Comparison of ENCODE assay signal across 16 cellular contexts in the genomic region with DNA sequence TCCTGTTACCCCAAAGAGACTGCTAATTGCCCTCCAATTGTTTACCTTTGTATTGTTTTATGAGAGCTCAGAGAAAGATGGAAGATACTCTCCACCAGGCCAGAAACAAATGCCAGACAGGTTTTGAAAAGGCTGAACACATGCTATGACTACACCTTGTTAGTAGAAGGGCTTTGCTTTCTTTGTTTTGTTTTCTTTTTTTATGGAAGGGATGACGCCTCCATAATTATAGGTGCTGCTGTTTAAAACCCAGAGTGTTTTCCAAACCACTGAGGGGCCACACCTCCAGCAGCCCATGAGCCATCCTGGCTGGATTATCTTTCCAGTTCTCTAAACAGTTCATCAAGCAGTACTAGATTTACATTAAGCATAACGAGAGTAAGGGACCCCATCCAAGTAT. TPM values are rescaled to one million over a fixed set of nuclear protein-coding genes. Genes with fewer than 3 reads are reported as not detected.
DNase-seq lines count a peak whose midpoint lies in the region; ATAC-seq, FAIRE-seq and TF ChIP-seq lines count a peak whose summit lies in the region.
"Had no signal": no experiment of that assay in that cellular context is flagged by ENCODE, and none has a peak within 500 bp of the region (broad histone marks: within the 10 kb centered on the region; RNA-seq: fewer than 3 reads in every experiment).

No MANE protein-coding gene starts in this region.

- no peak overlapping the region for H3K9ac ChIP-seq in HepG2 (ENCODE audit: insufficient read depth, low read depth, low read length)

- TF ChIP-seq POLR2A in HepG2 (IDR thresholded peaks at IDR 0.05; ENCODE audit: insufficient read depth in 1 of 2, low read depth in 2 of 2, low read length in 2 of 2) = no peak

- no peaks in the 10 kb centered on the region for H3K27me3 ChIP-seq in HepG2 (ENCODE audit: control insufficient read depth in 1 of 2, insufficient read depth in 2 of 2, low read length in 2 of 2)
- H3K27me3 ChIP-seq: BE2C, SJCRH30 had no signal

- H3K9me3 Mint-ChIP-seq in activated naive CD8-positive, alpha-beta T cell (ENCODE audit: low read depth) = no peaks in the 10 kb centered on the region
- H3K9me3 Mint-ChIP-seq in activated naive CD8-positive, alpha-beta T cell treated with anti-CD3 and anti-CD28 coated beads for 36 hours = no peaks in the 10 kb centered on the region
- peaks cover 13% of the 10 kb centered on the region for H3K9me3 Mint-ChIP-seq in mesothelial cell of epicardium
- no peaks in the 10 kb centered on the region for H3K9me3 Mint-ChIP-seq in endothelial cell (ENCODE audit: unreplicated experiment)
- H3K9me3 Mint-ChIP-seq: T-cell had no signal

- 84% methylated on average over 2 of the region's 2 CpGs for WGBS in HepG2 (ENCODE audit: low lambda C conversion rate)

- H3K4me2 ChIP-seq in HepG2 (ENCODE audit: low read depth, low read length) = no peak overlapping the region

- H3K4me1 ChIP-seq in HepG2 (ENCODE audit: insufficient read depth, low read length) = peaks cover 20% of the 10 kb centered on the region
- H3K4me1 ChIP-seq: SJCRH30 had no signal

- no peak overlapping the region for H3K4me3 ChIP-seq in HepG2 (replicated peaks in 1 of 3; ENCODE audit: insufficient read depth in 1 of 3, low read depth in 2 of 3, low read length in 3 of 3)
- H3K4me3 ChIP-seq: SJCRH30 had no signal

- no peaks in the 10 kb centered on the region for H3K27me3 Mint-ChIP-seq in activated naive CD8-positive, alpha-beta T cell
- no peaks in the 10 kb centered on the region for H3K27me3 Mint-ChIP-seq in activated naive CD8-positive, alpha-beta T cell treated with anti-CD3 and anti-CD28 coated beads for 36 hours
- no peaks in the 10 kb centered on the region for H3K27me3 Mint-ChIP-seq in mesothelial cell of epicardium (ENCODE audit: low read depth)
- peaks cover 7% of the 10 kb centered on the region for H3K27me3 Mint-ChIP-seq in endothelial cell (ENCODE audit: unreplicated experiment)
- H3K27me3 Mint-ChIP-seq: T-cell had no signal

- no peaks in the 10 kb centered on the region for H4K20me1 ChIP-seq in HepG2 (ENCODE audit: insufficient read depth, low read length)

- no TSS peak for BruUV-seq in HepG2 (replicated peaks; lab: Mats Ljungman, UMichigan)

- H3K79me2 ChIP-seq in HepG2 (ENCODE audit: insufficient read depth, low read length) = peaks cover 5% of the 10 kb centered on the region

- ATAC-seq in HepG2 (no peak), HG02623 (IDR thresholded peaks at IDR 0.05; ENCODE audit: unreplicated experiment) (no peak)
- ATAC-seq: Panc1, T-cell had no signal

- TF ChIP-seq EP300 in HepG2 (IDR thresholded peaks at IDR 0.05; ENCODE audit: low read depth in 2 of 2, low read length in 2 of 2) = no peak
- TF ChIP-seq EP300 in HepG2 (CRISPR knock-in tag; IDR thresholded peaks at IDR 0.05; ENCODE audit: borderline replicate concordance) = no peak

- H3K27ac ChIP-seq in HepG2 (ENCODE audit: extremely low read length, insufficient read depth, low read length) = no peak overlapping the region
- H3K27ac ChIP-seq: SJCRH30 had no signal

- in situ Hi-C loops in HepG2 (cut with HindIII; ENCODE audit: extremely low pct_ligation_motif_present, low pct_unique_long_range_greater_than_20kb) = loop anchor here (10.0 kb wide), 1 partner anchor 534 kb away; no protein-coding TSS in a partner anchor

- H3K4me1 Mint-ChIP-seq in activated naive CD8-positive, alpha-beta T cell (ENCODE audit: low read depth) = peaks cover 45% of the 10 kb centered on the region
- peaks cover 60% of the 10 kb centered on the region for H3K4me1 Mint-ChIP-seq in activated naive CD8-positive, alpha-beta T cell treated with anti-CD3 and anti-CD28 coated beads for 36 hours
- H3K4me1 Mint-ChIP-seq in mesothelial cell of epicardium = peaks cover 41% of the 10 kb centered on the region
- H3K4me1 Mint-ChIP-seq in endothelial cell (ENCODE audit: unreplicated experiment) = peaks cover 16% of the 10 kb centered on the region

- H3K27ac Mint-ChIP-seq in activated naive CD8-positive, alpha-beta T cell = peak overlapping the region; percentile 54
- no peak overlapping the region for H3K27ac Mint-ChIP-seq in activated naive CD8-positive, alpha-beta T cell treated with anti-CD3 and anti-CD28 coated beads for 36 hours
- H3K27ac Mint-ChIP-seq in mesothelial cell of epicardium (peak overlapping the region; percentile 7), endothelial cell (ENCODE audit: unreplicated experiment) (no peak overlapping the region)
- H3K27ac Mint-ChIP-seq: T-cell had no signal

- no peak overlapping the region for H2AFZ ChIP-seq in HepG2 (ENCODE audit: low read length)

- FAIRE-seq in HepG2 (lab: Jason Lieb, UNC) = no peak

- no peak overlapping the region for H3K4me3 Mint-ChIP-seq in activated naive CD8-positive, alpha-beta T cell
- no peak overlapping the region for H3K4me3 Mint-ChIP-seq in activated naive CD8-positive, alpha-beta T cell treated with anti-CD3 and anti-CD28 coated beads for 36 hours
- H3K4me3 Mint-ChIP-seq in mesothelial cell of epicardium (no peak overlapping the region), endothelial cell (ENCODE audit: unreplicated experiment) (no peak overlapping the region)
- H3K4me3 Mint-ChIP-seq: T-cell had no signal

- no peak for DNase-seq in activated naive CD8-positive, alpha-beta T cell treated with anti-CD3 and anti-CD28 coated beads for 36 hours
- DNase-seq in NCI-H1417 (lab: John Stamatoyannopoulos, UW) = peak in 2 of 3 experiments; percentile 66 to 91
- DNase-seq in NCI-H748 (lab: John Stamatoyannopoulos, UW; ENCODE audit: unreplicated experiment) = peak; percentile 95
- DNase-seq in mesothelial cell of epicardium (ENCODE audit: low spot score in 2 of 2, unreplicated experiment in 2 of 2) = no peak
- DNase-seq in HepG2 (ENCODE audit: low spot score) = no peak
- no peak for DNase-seq in endothelial cell (ENCODE audit: low spot score)
- DNase-seq: BE2C, DMS79 treated with DMSO at 0.1 percent for 48 hours, Karpas-422, NCI-H1694, NCI-H524 treated with DMSO at 0.1 percent for 48 hours, SJCRH30, T-cell had no signal

- H3K9me3 ChIP-seq in HepG2 (ENCODE audit: low read length) = no peaks in the 10 kb centered on the region
- H3K9me3 ChIP-seq: BE2C, SJCRH30 had no signal

- TF ChIP-seq CTCF in mesothelial cell of epicardium (IDR thresholded peaks at IDR 0.05; ENCODE audit: unreplicated experiment) (no peak), HepG2 (CRISPR knock-in tag; IDR thresholded peaks at IDR 0.05) (no peak), endothelial cell (IDR thresholded peaks at IDR 0.05; ENCODE audit: unreplicated experiment) (no peak)

- intact Hi-C loops in HepG2 (cut with micrococcal nuclease; ENCODE audit: unreplicated experiment) = loop anchor here (10.0 kb wide), 1 partner anchor 134 kb away; no protein-coding TSS in a partner anchor

- no peaks in the 10 kb centered on the region for H3K36me3 Mint-ChIP-seq in activated naive CD8-positive, alpha-beta T cell
- H3K36me3 Mint-ChIP-seq in activated naive CD8-positive, alpha-beta T cell treated with anti-CD3 and anti-CD28 coated beads for 36 hours = peaks cover 5% of the 10 kb centered on the region
- peaks cover 4% of the 10 kb centered on the region for H3K36me3 Mint-ChIP-seq in mesothelial cell of epicardium
- no peaks in the 10 kb centered on the region for H3K36me3 Mint-ChIP-seq in endothelial cell (ENCODE audit: low read depth, unreplicated experiment)

- CTCF ChIA-PET in HepG2 (lab: Yijun Ruan, JAX; ENCODE audit: low intra/inter-chr PET ratio, low total read pairs) = no interaction called here

- no peaks in the 10 kb centered on the region for H3K36me3 ChIP-seq in HepG2 (replicated peaks in 1 of 2; ENCODE audit: control insufficient read depth in 1 of 2, insufficient read depth in 2 of 2, low read length in 2 of 2)
- H3K36me3 ChIP-seq: BE2C, SJCRH30 had no signal

- POLR2A ChIA-PET in HepG2 (lab: Yijun Ruan, JAX) = no interaction called here

- no peak for TF ChIP-seq RAD21 in HepG2 (CRISPR knock-in tag; IDR thresholded peaks at IDR 0.05)

TF ChIP-seq in HepG2, 621 proteins besides CTCF, POLR2A, EP300 and RAD21 (continues in another document):
- TF ChIP-seq ZNF562 (CRISPR knock-in tag; IDR thresholded peaks at IDR 0.05; ENCODE audit: borderline replicate concordance) (no peak), SATB2 (CRISPR knock-in tag; IDR thresholded peaks at IDR 0.05) (no peak), ZBTB1 (CRISPR knock-in tag; IDR thresholded peaks at IDR 0.05; ENCODE audit: borderline replicate concordance) (no peak), PAWR (CRISPR knock-in tag; IDR thresholded peaks at IDR 0.05; ENCODE audit: borderline replicate concordance) (no peak)

RNA-seq across cellular contexts. Expression of a gene that starts 5.6 kb away (rescaled TPM):
- total RNA-seq in activated naive CD8-positive, alpha-beta T cell treated with anti-CD3 and anti-CD28 coated beads for 36 hours = 100 to 1,000 TPM; 203 to 205 TPM
- total RNA-seq in mesothelial cell of epicardium (170 to 187 TPM (median 183 TPM) in 3 replicates), HepG2 (2016; rRNA removed; fragmentation: Illumina TruSeq; extraction: Trizol) (43.3 and 59.0 TPM in 2 replicates), endothelial cell (ENCODE audit: unreplicated experiment) (71.3 TPM)
- 67.9 and 68.5 TPM in 2 replicates for total RNA-seq in HepG2 (2016; cell fraction: cytosol; rRNA removed; fragmentation: Illumina TruSeq; extraction: Trizol; ENCODE audit: low read depth)
- total RNA-seq in HepG2 (2016; cell fraction: insoluble cytoplasmic fraction; rRNA removed; fragmentation: Illumina TruSeq; extraction: Trizol) = 31.5 and 57.5 TPM in 2 replicates
- 36.5 and 36.9 TPM in 2 replicates for total RNA-seq in HepG2 (2016; cell fraction: membrane; rRNA removed; fragmentation: Illumina TruSeq; extraction: Trizol)
- total RNA-seq in HepG2 (2016; cell fraction: nucleus; rRNA removed; fragmentation: Illumina TruSeq; extraction: Trizol) = 164 and 179 TPM in 2 replicates
- 36.0 and 40.4 TPM in 2 replicates for polyA plus RNA-seq in HepG2 (2011; rRNA removed)
- 17.7 and 19.3 TPM in 2 replicates for polyA plus RNA-seq in HepG2 (2011; cell fraction: cytosol; rRNA removed)
- polyA plus RNA-seq in HepG2 (2011; cell fraction: nucleus; rRNA removed) = 47.8 and 58.3 TPM in 2 replicates
- polyA plus RNA-seq in HepG2 (2012) = 24.3 and 27.6 TPM in 2 replicates
- polyA plus RNA-seq in HepG2 (2016; cell fraction: cytosol; fragmentation: Illumina TruSeq; extraction: Trizol; ENCODE audit: low read depth) = 3.3 and 4.6 TPM in 2 replicates
- 21.9 and 24.7 TPM in 2 replicates for polyA plus RNA-seq in HepG2 (2016; cell fraction: insoluble cytoplasmic fraction; fragmentation: Illumina TruSeq; extraction: Trizol; ENCODE audit: low read depth)
- 9.9 and 11.0 TPM in 2 replicates for polyA plus RNA-seq in HepG2 (2016; cell fraction: membrane; fragmentation: Illumina TruSeq; extraction: Trizol; ENCODE audit: low read depth)
- polyA plus RNA-seq in HepG2 (2016; cell fraction: nucleus; fragmentation: Illumina TruSeq; extraction: Trizol; ENCODE audit: insufficient read depth, low read depth) = 28.9 and 32.7 TPM in 2 replicates
- 35.8 and 181 TPM in 2 replicates for polyA minus RNA-seq in HepG2 (2011; rRNA and poly(A)+ RNA removed; ENCODE audit: low replicate concordance)
- 64.7 and 68.5 TPM in 2 replicates for polyA minus RNA-seq in HepG2 (2011; cell fraction: cytosol; rRNA and poly(A)+ RNA removed)
- 528 and 568 TPM in 2 replicates for polyA minus RNA-seq in HepG2 (2011; cell fraction: nucleus; rRNA and poly(A)+ RNA removed)

Comparison
In these comparisons a context has a peak if more than half of its experiments do, and no peak if none do; other contexts are left out.
1. H3K27ac Mint-ChIP-seq: peak in activated naive CD8-positive, alpha-beta T cell (single experiment) and mesothelial cell of epicardium (single experiment); none in activated naive CD8-positive, alpha-beta T cell treated with anti-CD3 and anti-CD28 coated beads for 36 hours (single experiment) and endothelial cell (single experiment).
2. DNase-seq: peak in NCI-H1417 (2 of 3) and NCI-H748 (single experiment); none in activated naive CD8-positive, alpha-beta T cell treated with anti-CD3 and anti-CD28 coated beads for 36 hours (single experiment), mesothelial cell of epicardium (0 of 2), HepG2 (single experiment) and endothelial cell (single experiment).